In genomic region chr17:49447603-49448325, GRCh38 we compare ENCODE assay signal across 28 cellular contexts. TPM values are rescaled to one million over a fixed set of nuclear protein-coding genes. Genes with fewer than 3 reads are reported as not detected.
DNase-seq lines count a peak whose midpoint lies in the region; ATAC-seq and TF ChIP-seq lines count a peak whose summit lies in the region.
"Had no signal": no experiment of that assay in that cellular context is flagged by ENCODE, and none has a peak within 500 bp of the region (broad histone marks: within the 10 kb centered on the region; RNA-seq: fewer than 3 reads in every experiment).

No MANE protein-coding gene starts in this region.

- WGBS in endodermal cell (ENCODE audit: insufficient coverage in 1 of 2, insufficient read length in 1 of 2), 2 experiments, result 91 to 93% methylated on average over 12 of the region's 12 CpGs
- WGBS in gastroesophageal sphincter (ENCODE audit: low coverage in 1 of 2), 2 donors, result 55 to 74% methylated on average over 5 to 8 of the region's 12 CpGs

- no peak for TF ChIP-seq EP300 in gastroesophageal sphincter (IDR thresholded peaks at IDR 0.05)

- H3K4me3 ChIP-seq in BLaER1 (no peak overlapping the region), HFF-Myc (replicated peaks; ENCODE audit: low read depth, low read length) (no peak overlapping the region), endodermal cell (ENCODE audit: low read length) (no peak overlapping the region), gastroesophageal sphincter (no peak overlapping the region)
- H3K4me3 ChIP-seq: ascending aorta, HAP-1 had no signal

- H3K9me3 ChIP-seq in BLaER1 (0 out of 2 replicates have a peak, but pooled peaks cover 3% of the 10 kb centered on the region), endodermal cell (ENCODE audit: control insufficient read depth, low read length) (no peaks in the 10 kb centered on the region), gastroesophageal sphincter (no peaks in the 10 kb centered on the region)
- H3K9me3 ChIP-seq: ascending aorta, HAP-1 had no signal

- H4K20me1 ChIP-seq in BLaER1, result no peaks in the 10 kb centered on the region

- H3K4me2 ChIP-seq in BLaER1, result peak overlapping the region; percentile 84

- H3K27ac ChIP-seq in BLaER1 (peak overlapping the region; percentile 57; the same call in 1 of the 2 replicates), endodermal cell (ENCODE audit: low read depth, low read length) (no peak overlapping the region), gastroesophageal sphincter (no peak overlapping the region)
- H3K27ac ChIP-seq: ascending aorta had no signal

- no peak for DNase-seq in HFF-Myc (ENCODE audit: extremely low read depth, low read depth)
- peak; percentile 38 for DNase-seq in endodermal cell
- DNase-seq in myocyte (ENCODE audit: low read depth), result peak; percentile 60
- DNase-seq in CD1c-positive myeloid dendritic cell (ENCODE audit: extremely low spot score), result no peak
- no peak for DNase-seq in Kasumi-1 (lab: John Stamatoyannopoulos, UW)
- DNase-seq: ACHN; activated CD4-positive, alpha-beta T cell treated with anti-CD3 and anti-CD28 coated beads for 36 hours; activated CD8-positive, alpha-beta memory T cell treated with anti-CD3 and anti-CD28 coated beads for 24 hours; activated effector memory CD4-positive, alpha-beta T cell treated with Interleukin-2 at 50 U/mL for 16 hours; activated naive CD8-positive, alpha-beta T cell treated with anti-CD3 and anti-CD28 coated beads for 36 hours; C1 segment of cervical spinal cord; Calu3; central memory CD4-positive, alpha-beta T cell; DND-41; KBM-7; mesenchymal stem cell; NCI-H1417 treated with DMSO at 0.1 percent for 48 hours; NCI-H2107; occipital lobe; retina; stimulated activated CD4-positive, alpha-beta T cell treated with anti-CD3 and anti-CD28 coated beads, Interleukin-4, amount 100 ng/mL, for 1 hour; substantia nigra had no signal

- H3K4me1 ChIP-seq in BLaER1 (peaks cover 71% of the 10 kb centered on the region), endodermal cell (ENCODE audit: control insufficient read depth, insufficient read depth, low read length) (no peaks in the 10 kb centered on the region), gastroesophageal sphincter (no peaks in the 10 kb centered on the region)
- H3K4me1 ChIP-seq: ascending aorta, HAP-1 had no signal

- no peaks in the 10 kb centered on the region for H3K36me3 Mint-ChIP-seq in endodermal cell (ENCODE audit: low read depth)
- H3K36me3 Mint-ChIP-seq: activated naive CD8-positive, alpha-beta T cell treated with anti-CD3 and anti-CD28 coated beads for 36 hours had no signal

- H3K4me1 Mint-ChIP-seq in endodermal cell, result no peaks in the 10 kb centered on the region
- H3K4me1 Mint-ChIP-seq: activated CD4-positive, alpha-beta T cell treated with anti-CD3 and anti-CD28 coated beads for 36 hours had no signal

- H3K27me3 Mint-ChIP-seq in endodermal cell (ENCODE audit: insufficient read depth), result peaks cover 59% of the 10 kb centered on the region
- H3K27me3 Mint-ChIP-seq: activated CD4-positive, alpha-beta T cell treated with anti-CD3 and anti-CD28 coated beads for 36 hours; activated naive CD8-positive, alpha-beta T cell treated with anti-CD3 and anti-CD28 coated beads for 36 hours had no signal

- peak overlapping the region; percentile 49; the same call in 1 of the 2 replicates for H3K9ac ChIP-seq in BLaER1
- H3K9ac ChIP-seq in endodermal cell (ENCODE audit: extremely low read depth, low read length, poor library complexity, severe bottlenecking), result no peak overlapping the region

- no peaks in the 10 kb centered on the region for H3K36me3 ChIP-seq in BLaER1
- H3K36me3 ChIP-seq in endodermal cell (ENCODE audit: control insufficient read depth, insufficient read depth, low read length), result no peaks in the 10 kb centered on the region
- no peaks in the 10 kb centered on the region for H3K36me3 ChIP-seq in gastroesophageal sphincter
- H3K36me3 ChIP-seq: ascending aorta, HAP-1 had no signal

- TF ChIP-seq CTCF in HFF-Myc (IDR thresholded peaks at IDR 0.05; ENCODE audit: low read depth, low read length, missing control alignments) (peak; percentile 33), endodermal cell (conservative IDR thresholded peaks at IDR 0.05) (peak; percentile 40), gastroesophageal sphincter (IDR thresholded peaks at IDR 0.05) (no peak)

- no peak overlapping the region for H3K4me3 Mint-ChIP-seq in endodermal cell
- H3K4me3 Mint-ChIP-seq: activated CD4-positive, alpha-beta T cell treated with anti-CD3 and anti-CD28 coated beads for 36 hours; activated naive CD8-positive, alpha-beta T cell treated with anti-CD3 and anti-CD28 coated beads for 36 hours had no signal

- H3K27me3 ChIP-seq in BLaER1 (no peaks in the 10 kb centered on the region), endodermal cell (ENCODE audit: control insufficient read depth, insufficient read depth, low read length, poor library complexity, severe bottlenecking) (peaks cover 31% of the 10 kb centered on the region), gastroesophageal sphincter (peaks cover 26% of the 10 kb centered on the region)
- H3K27me3 ChIP-seq: ascending aorta had no signal

- ATAC-seq in gastroesophageal sphincter (no peak), HG03521 (IDR thresholded peaks at IDR 0.05; ENCODE audit: unreplicated experiment) (no peak)
- ATAC-seq: activated CD4-positive, alpha-beta T cell treated with anti-CD3 and anti-CD28 coated beads for 36 hours had no signal

- no peak overlapping the region for H3K27ac Mint-ChIP-seq in endodermal cell
- H3K27ac Mint-ChIP-seq: activated CD4-positive, alpha-beta T cell treated with anti-CD3 and anti-CD28 coated beads for 36 hours; activated naive CD8-positive, alpha-beta T cell treated with anti-CD3 and anti-CD28 coated beads for 36 hours had no signal

- no peaks in the 10 kb centered on the region for H3K9me3 Mint-ChIP-seq in endodermal cell
- H3K9me3 Mint-ChIP-seq: activated naive CD8-positive, alpha-beta T cell treated with anti-CD3 and anti-CD28 coated beads for 36 hours had no signal

- TF ChIP-seq POLR2A in gastroesophageal sphincter (IDR thresholded peaks at IDR 0.05), result no peak

RNA-seq across cellular contexts. Expression of gene PHB1, which starts 33.1 kb away (rescaled TPM):
- total RNA-seq in endodermal cell (100 to 1,000 TPM; 227 to 263 TPM), myocyte (128 and 153 TPM in 2 replicates), gastroesophageal sphincter (100 to 1,000 TPM in 3 of 4 donors, 10 to 100 TPM in 1; 98.7 to 108 (median 102) TPM)
- polyA plus RNA-seq in endodermal cell (2013, experiment 1 of 2), result 109 TPM
- polyA plus RNA-seq in endodermal cell (2013, experiment 2 of 2), result 101 TPM
- 217 TPM for polyA plus RNA-seq in myocyte (2012)

RNA-seq across cellular contexts. Expression of gene NGFR, which starts 47.3 kb away (rescaled TPM):
- total RNA-seq in endodermal cell (1 to 10 TPM; 1.3 to 1.6 TPM), myocyte (44.7 and 113 TPM in 2 replicates), gastroesophageal sphincter (10 to 100 TPM; 10.6 to 21.3 (median 16.1) TPM)
- 24.5 TPM for polyA plus RNA-seq in endodermal cell (2013, experiment 1 of 2)
- polyA plus RNA-seq in endodermal cell (2013, experiment 2 of 2), result 22.1 TPM
- 53.7 TPM for polyA plus RNA-seq in myocyte (2012)
- total RNA-seq: dermis microvascular lymphatic vessel endothelial cell had no signal

Comparison
In these comparisons a context has a peak if more than half of its experiments do, and no peak if none do; other contexts are left out.
1. DNase-seq: peak in endodermal cell (single experiment) and myocyte (single experiment); none in HFF-Myc (single experiment), CD1c-positive myeloid dendritic cell (single experiment) and Kasumi-1 (0 of 2).
2. CTCF ChIP-seq: peak in HFF-Myc (single experiment) and endodermal cell (single experiment); none in gastroesophageal sphincter (0 of 4).
3. RNA of gene NGFR, which starts 47.3 kb away (total RNA-seq): 44.7 to 113 TPM in myocyte and 10.6 to 21.3 TPM in gastroesophageal sphincter; 1.3 to 1.6 TPM in endodermal cell; every median in the first group is over 4 times any median in the second.